ENCODE assay signal across 16 cellular contexts in the genomic region with DNA sequence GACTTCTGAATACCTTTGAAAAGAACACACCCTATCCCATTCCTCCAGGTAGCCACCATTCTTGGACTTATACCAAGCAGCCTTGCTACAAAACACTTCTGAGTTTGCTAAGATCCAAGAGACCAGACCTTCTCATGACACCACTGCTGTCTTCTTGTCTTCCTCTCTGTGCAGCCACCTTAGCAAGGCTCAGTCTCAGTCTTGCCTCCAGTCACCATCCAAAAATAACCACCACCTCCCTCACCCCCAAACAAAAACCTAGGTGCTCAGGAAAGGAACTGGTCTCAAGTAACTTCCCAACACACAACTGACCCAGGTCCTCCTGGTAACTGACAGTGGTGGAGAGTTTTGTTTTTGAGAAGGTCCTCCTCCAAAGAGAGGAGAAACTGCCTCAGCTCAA.
DNase-seq lines count a peak whose midpoint lies in the region; ATAC-seq and TF ChIP-seq lines count a peak whose summit lies in the region.
"Had no signal": no experiment of that assay in that cellular context is flagged by ENCODE, and none has a peak within 500 bp of the region (broad histone marks: within the 10 kb centered on the region; RNA-seq: fewer than 3 reads in every experiment).

No MANE protein-coding gene starts in this region.

- DNase-seq in right atrium auricular region (ENCODE audit: low spot score) (no peak), Right ventricle myocardium inferior (ENCODE audit: missing footprints) (no peak), Karpas-422 (peak; percentile 33), esophagus muscularis mucosa (ENCODE audit: extremely low spot score) (peak; percentile 45), DMS53 treated with DMSO at 0.1 percent for 48 hours (lab: John Stamatoyannopoulos, UW; ENCODE audit: unreplicated experiment) (no peak), posterior cingulate gyrus (no peak), mesendoderm (no peak)
- DNase-seq: activated CD8-positive, alpha-beta memory T cell treated with anti-CD3 and anti-CD28 coated beads, Interleukin-2, amount 50 U/mL, for 4 hours; amygdala; cortex of kidney; EL; KBM-7; NCI-H187; pancreas; Right ventricle myocardium superior had no signal

- no peak overlapping the region for H2BK5ac ChIP-seq in mesendoderm (ENCODE audit: low read length)

- no peak overlapping the region for H3K56ac ChIP-seq in mesendoderm (ENCODE audit: low read length)

- TF ChIP-seq EP300 in esophagus muscularis mucosa (IDR thresholded peaks at IDR 0.05): no peak

- H3K9me3 ChIP-seq in right atrium auricular region (no peaks in the 10 kb centered on the region), Karpas-422 (ENCODE audit: low read length) (no peaks in the 10 kb centered on the region), esophagus muscularis mucosa (no peaks in the 10 kb centered on the region), thymus (ENCODE audit: control insufficient read depth) (no peaks in the 10 kb centered on the region)
- H3K9me3 ChIP-seq: pancreas had no signal

- no peaks in the 10 kb centered on the region for H3K79me1 ChIP-seq in mesendoderm (ENCODE audit: low read length)

- TF ChIP-seq POLR2A in esophagus muscularis mucosa (IDR thresholded peaks at IDR 0.05; ENCODE audit: low read depth): no peak

- no peak for TF ChIP-seq CTCF in right atrium auricular region (IDR thresholded peaks at IDR 0.05)
- no peak for TF ChIP-seq CTCF in esophagus muscularis mucosa (IDR thresholded peaks at IDR 0.05)

- H3K36me3 ChIP-seq in right atrium auricular region: no peaks in the 10 kb centered on the region
- H3K36me3 ChIP-seq in Karpas-422 (ENCODE audit: insufficient read depth, low read length): no peaks in the 10 kb centered on the region
- H3K36me3 ChIP-seq in esophagus muscularis mucosa: no peaks in the 10 kb centered on the region
- H3K36me3 ChIP-seq in thymus (ENCODE audit: control insufficient read depth, insufficient read depth): no peaks in the 10 kb centered on the region
- H3K36me3 ChIP-seq in mesendoderm (ENCODE audit: control insufficient read depth, insufficient read depth, low read length): no peaks in the 10 kb centered on the region
- H3K36me3 ChIP-seq: pancreas had no signal

- ATAC-seq in Right ventricle myocardium inferior: no peak
- ATAC-seq: pancreas had no signal

- no peaks in the 10 kb centered on the region for H4K20me1 ChIP-seq in Karpas-422 (ENCODE audit: insufficient read depth, low read depth, low read length)

- H3K79me2 ChIP-seq in Karpas-422 (ENCODE audit: low read length) (peaks cover 72% of the 10 kb centered on the region), mesendoderm (ENCODE audit: control insufficient read depth, insufficient read depth, low read length) (no peaks in the 10 kb centered on the region)

- no peak overlapping the region for H3K23ac ChIP-seq in mesendoderm (ENCODE audit: low read length)

- no peak overlapping the region for H4K5ac ChIP-seq in mesendoderm (ENCODE audit: low read length)

- H3K9me2 ChIP-seq in Karpas-422 (replicated peaks; ENCODE audit: insufficient read depth, low read length): no peaks in the 10 kb centered on the region

- H3K18ac ChIP-seq in mesendoderm (ENCODE audit: low read length): no peak overlapping the region

- H3K27ac ChIP-seq in right atrium auricular region (peak overlapping the region; percentile 43 to 75), Karpas-422 (ENCODE audit: low read length) (peak overlapping the region; percentile 35), esophagus muscularis mucosa (replicated peaks in 1 of 4) (peak overlapping the region in 2 of 4 donors; percentile 14 to 69), thymus (ENCODE audit: low read depth) (peak overlapping the region; percentile 38), mesendoderm (ENCODE audit: low read depth, low read length) (no peak overlapping the region)
- H3K27ac ChIP-seq: pancreas had no signal

- H2BK120ac ChIP-seq in mesendoderm (ENCODE audit: low read depth, low read length): no peak overlapping the region

- H3K4ac ChIP-seq in mesendoderm (ENCODE audit: low read depth, low read length): no peak overlapping the region

- H3K27me3 ChIP-seq in right atrium auricular region (no peaks in the 10 kb centered on the region), Karpas-422 (ENCODE audit: low read length) (no peaks in the 10 kb centered on the region), esophagus muscularis mucosa (no peaks in the 10 kb centered on the region), thymus (ENCODE audit: control insufficient read depth, insufficient read depth) (no peaks in the 10 kb centered on the region), mesendoderm (ENCODE audit: insufficient read depth, low read length, poor library complexity) (no peaks in the 10 kb centered on the region)
- H3K27me3 ChIP-seq: pancreas had no signal

- intact Hi-C loops in Right ventricle myocardium inferior (cut with DNase I): no loop called here
- intact Hi-C loops in esophagus muscularis mucosa (cut with DNase I): no loop called here
- intact Hi-C loops in posterior cingulate gyrus (cut with DNase I): no loop called here

- H3K9ac ChIP-seq in Karpas-422 (ENCODE audit: low read length) (no peak overlapping the region), mesendoderm (ENCODE audit: low read length) (no peak overlapping the region)

- no peak overlapping the region for H2AK5ac ChIP-seq in mesendoderm (ENCODE audit: low read length)

- H3K4me1 ChIP-seq in right atrium auricular region (peaks cover 0 to 54% of the 10 kb centered on the region in 2 donors), Karpas-422 (ENCODE audit: low read length) (peaks cover 40% of the 10 kb centered on the region), esophagus muscularis mucosa (peaks cover 32 to 61% (median 50%) of the 10 kb centered on the region in 4 donors), thymus (ENCODE audit: control insufficient read depth, insufficient read depth, low read length) (peaks cover 15% of the 10 kb centered on the region), mesendoderm (ENCODE audit: control insufficient read depth, low read depth, low read length) (no peaks in the 10 kb centered on the region)

- no peak overlapping the region for H2AFZ ChIP-seq in Karpas-422 (ENCODE audit: low read length)

- H3K4me3 ChIP-seq in right atrium auricular region (no peak overlapping the region), Karpas-422 (ENCODE audit: low read length) (no peak overlapping the region), esophagus muscularis mucosa (no peak overlapping the region), thymus (ENCODE audit: low read length) (no peak overlapping the region), mesendoderm (ENCODE audit: low read length) (no peak overlapping the region)
- H3K4me3 ChIP-seq: pancreas had no signal

- no peak overlapping the region for H4K8ac ChIP-seq in mesendoderm (ENCODE audit: low read depth, low read length)

- H3K4me2 ChIP-seq in Karpas-422 (ENCODE audit: low read depth, low read length, poor library complexity, severe bottlenecking) (no peak overlapping the region), mesendoderm (ENCODE audit: low read length) (no peak overlapping the region)

- H2BK15ac ChIP-seq in mesendoderm (replicated peaks; ENCODE audit: low read depth): no peak overlapping the region

Comparison
In these comparisons a context has a peak if more than half of its experiments do, and no peak if none do; other contexts are left out.
1. DNase-seq: peak in Karpas-422 (single experiment) and esophagus muscularis mucosa (single experiment); none in right atrium auricular region (single experiment), Right ventricle myocardium inferior (single experiment), DMS53 treated with DMSO at 0.1 percent for 48 hours (single experiment), posterior cingulate gyrus (0 of 10) and mesendoderm (single experiment).